In the genomic region with DNA sequence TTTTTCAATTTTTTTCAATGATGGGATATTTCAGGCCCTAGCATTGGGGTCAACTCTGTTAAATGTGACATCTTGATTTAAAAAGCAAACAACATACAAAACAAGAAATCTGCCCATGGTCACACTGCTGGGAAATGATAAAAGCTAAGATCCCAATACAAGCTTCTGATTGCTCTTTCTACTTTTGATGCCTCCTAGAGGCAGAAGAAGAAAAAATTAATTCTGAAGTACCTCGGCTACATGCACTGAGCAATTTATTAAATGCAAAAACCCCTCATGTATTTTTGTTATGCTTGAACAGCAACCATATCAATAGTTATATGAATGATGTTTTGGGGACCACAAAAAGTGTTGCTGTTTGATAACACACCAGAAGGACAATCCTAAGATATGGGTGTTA, we compare ENCODE assay signal across 26 cellular contexts.
DNase-seq lines count a peak whose midpoint lies in the region; ATAC-seq, FAIRE-seq and TF ChIP-seq lines count a peak whose summit lies in the region.
"Had no signal": no experiment of that assay in that cellular context is flagged by ENCODE, and none has a peak within 500 bp of the region (broad histone marks: within the 10 kb centered on the region; RNA-seq: fewer than 3 reads in every experiment).

No MANE protein-coding gene starts in this region.

- H3K9me3 ChIP-seq in liver (ENCODE audit: control insufficient read depth in 4 of 4, low read length in 3 of 4), result peaks cover 0 to 2% (median 0%) of the 10 kb centered on the region in 4 donors
- no peaks in the 10 kb centered on the region for H3K9me3 ChIP-seq in HepG2 (ENCODE audit: low read length)
- no peaks in the 10 kb centered on the region for H3K9me3 ChIP-seq in PC-3 (ENCODE audit: low read length)
- H3K9me3 ChIP-seq: A549, left ventricle myocardium inferior, sigmoid colon, stomach, transverse colon had no signal

- H3K9me2 ChIP-seq in PC-3 (replicated peaks; ENCODE audit: low read length), result no peaks in the 10 kb centered on the region

- CTCF ChIA-PET in HepG2 (lab: Yijun Ruan, JAX; ENCODE audit: low intra/inter-chr PET ratio, low total read pairs) (no interaction called here), PC-3 (lab: Charles Lee) (interaction anchor here (0.7 to 1.3 kb wide), 2 partner anchors 271 kb away, joined by 3 to 4 read pairs; no protein-coding TSS in a partner anchor)

- no peak for TF ChIP-seq POLR2A in HepG2 (IDR thresholded peaks at IDR 0.05; ENCODE audit: insufficient read depth in 1 of 2, low read depth in 2 of 2, low read length in 2 of 2)

- TF ChIP-seq EP300 in HepG2 (IDR thresholded peaks at IDR 0.05; ENCODE audit: low read depth in 2 of 2, low read length in 2 of 2) (no peak), HepG2 (CRISPR knock-in tag; IDR thresholded peaks at IDR 0.05; ENCODE audit: borderline replicate concordance) (no peak)

- no peak overlapping the region for H3K4me2 ChIP-seq in HepG2 (ENCODE audit: low read depth, low read length)
- no peak overlapping the region for H3K4me2 ChIP-seq in PC-3 (ENCODE audit: low read length)
- H3K4me2 ChIP-seq: A549 had no signal

- H3K79me2 ChIP-seq in HepG2 (ENCODE audit: insufficient read depth, low read length) (no peaks in the 10 kb centered on the region), PC-3 (ENCODE audit: low read length) (no peaks in the 10 kb centered on the region)

- H3F3A ChIP-seq in PC-3 (ENCODE audit: low read length, unreplicated experiment), result no peaks in the 10 kb centered on the region

- in situ Hi-C loops in HepG2 (cut with HindIII; ENCODE audit: extremely low pct_ligation_motif_present, low pct_unique_long_range_greater_than_20kb), result no loop called here

- POLR2A ChIA-PET in HepG2 (lab: Yijun Ruan, JAX) (no interaction called here), PC-3 (lab: Charles Lee; ENCODE audit: unreplicated experiment) (no interaction called here)

- intact Hi-C loops in HepG2 (cut with micrococcal nuclease; ENCODE audit: unreplicated experiment) (no loop called here), PC-3 (cut with micrococcal nuclease) (no loop called here), head of caudate nucleus (cut with DNase I) (no loop called here)

- no peaks in the 10 kb centered on the region for H3K4me1 ChIP-seq in liver (ENCODE audit: control insufficient read depth in 4 of 4, insufficient read depth in 4 of 4, low read length in 3 of 4)
- H3K4me1 ChIP-seq in HepG2 (ENCODE audit: insufficient read depth, low read length), result no peaks in the 10 kb centered on the region
- no peaks in the 10 kb centered on the region for H3K4me1 ChIP-seq in PC-3 (ENCODE audit: insufficient read depth, low read length)
- H3K4me1 ChIP-seq: A549, left ventricle myocardium inferior, sigmoid colon, stomach, transverse colon had no signal

- H3K36me3 ChIP-seq in liver (ENCODE audit: control insufficient read depth in 4 of 4, insufficient read depth in 3 of 4, low read depth in 1 of 4, low read length in 3 of 4) (no peaks in the 10 kb centered on the region), HepG2 (replicated peaks in 1 of 2; ENCODE audit: control insufficient read depth in 1 of 2, insufficient read depth in 2 of 2, low read length in 2 of 2) (no peaks in the 10 kb centered on the region), PC-3 (ENCODE audit: low read depth, low read length) (no peaks in the 10 kb centered on the region)
- H3K36me3 ChIP-seq: left ventricle myocardium inferior, sigmoid colon, stomach, transverse colon had no signal

- H3K9ac ChIP-seq in liver (ENCODE audit: low read depth in 1 of 2, low read length in 2 of 2) (no peak overlapping the region), HepG2 (ENCODE audit: insufficient read depth, low read depth, low read length) (no peak overlapping the region), PC-3 (ENCODE audit: low read length) (no peak overlapping the region)

- no peak for DNase-seq in HepG2 (ENCODE audit: low spot score)
- peak; percentile 45 for DNase-seq in PC-3
- DNase-seq in fibroblast of mammary gland (ENCODE audit: low read depth), result no peak
- DNase-seq in DMS 273 (lab: John Stamatoyannopoulos, UW; ENCODE audit: unreplicated experiment), result no peak
- DNase-seq in head of caudate nucleus, result no peak
- DNase-seq in iPS-NIHi7 (ENCODE audit: extremely low spot score), result no peak
- DNase-seq: activated CD8-positive, alpha-beta memory T cell treated with anti-CD3 and anti-CD28 coated beads, Interleukin-2, amount 50 U/mL, for 4 hours; activated naive CD8-positive, alpha-beta T cell treated with anti-CD3 and anti-CD28 coated beads, Interleukin-2, amount 10 ng/mL, durations not matched to agents 7 days and 5 days; C1 segment of cervical spinal cord; Calu3; effector CD8-positive, alpha-beta T cell; GF-D8; Kasumi-1; left ventricle myocardium inferior; NCI-H1105 treated with DMSO at 0.1 percent for 48 hours; NCI-H2029 treated with DMSO at 0.1 percent for 48 hours; NCI-H446 treated with DMSO at 0.1 percent for 48 hours; nephron progenitor cell; sigmoid colon; stimulated activated CD4-positive, alpha-beta T cell treated with anti-CD3 and anti-CD28 coated beads, Interleukin-15, amount 100 ng/mL, for 24 hours; stomach; transverse colon had no signal

- TF ChIP-seq CTCF in liver (IDR thresholded peaks at IDR 0.05; ENCODE audit: low read depth, low read length, missing input control) (no peak), HepG2 (CRISPR knock-in tag; IDR thresholded peaks at IDR 0.05) (no peak), PC-3 (conservative IDR thresholded peaks at IDR 0.05; ENCODE audit: low read depth, low read length) (peak; percentile 59), fibroblast of mammary gland (conservative IDR thresholded peaks at IDR 0.05; ENCODE audit: control insufficient read depth, insufficient read depth, low read depth, low read length) (peak; percentile 22)

- H2AFZ ChIP-seq in HepG2 (ENCODE audit: low read length) (no peak overlapping the region), PC-3 (ENCODE audit: low read length) (no peak overlapping the region)

- H3K27ac ChIP-seq in liver (ENCODE audit: low read depth in 1 of 2, low read length in 2 of 2), result no peak overlapping the region
- H3K27ac ChIP-seq in HepG2 (ENCODE audit: extremely low read length, insufficient read depth, low read length), result no peak overlapping the region
- H3K27ac ChIP-seq in PC-3 (ENCODE audit: low read length), result no peak overlapping the region
- H3K27ac ChIP-seq: A549, left ventricle myocardium inferior, sigmoid colon, stomach, transverse colon, VCaP had no signal

- WGBS in liver, result 84% methylated on average over 1 of the region's 1 CpG
- WGBS in HepG2 (ENCODE audit: low lambda C conversion rate), result 5% methylated on average over 1 of the region's 1 CpG

- ATAC-seq in HepG2, result no peak
- ATAC-seq in PC-3, result no peak
- no peak for ATAC-seq in GM19324 (IDR thresholded peaks at IDR 0.05; ENCODE audit: low FRiP score, unreplicated experiment)
- ATAC-seq: A549 had no signal

- H3K4me3 ChIP-seq in liver (ENCODE audit: low read depth in 1 of 3, low read length in 3 of 3) (no peak overlapping the region), HepG2 (replicated peaks in 1 of 3; ENCODE audit: insufficient read depth in 1 of 3, low read depth in 2 of 3, low read length in 3 of 3) (no peak overlapping the region), PC-3 (ENCODE audit: low read length) (no peak overlapping the region), fibroblast of mammary gland (ENCODE audit: control insufficient read depth, low read depth, low read length) (no peak overlapping the region)
- H3K4me3 ChIP-seq: A549, left ventricle myocardium inferior, sigmoid colon, stomach, transverse colon had no signal

- TF ChIP-seq RAD21 in liver (IDR thresholded peaks at IDR 0.05) (peak; percentile 45 to 54), HepG2 (CRISPR knock-in tag; IDR thresholded peaks at IDR 0.05) (no peak)

- BruUV-seq in HepG2 (replicated peaks; lab: Mats Ljungman, UMichigan) (no TSS peak), PC-3 (replicated peaks; lab: Mats Ljungman, UMichigan) (no TSS peak)

- H4K20me1 ChIP-seq in HepG2 (ENCODE audit: insufficient read depth, low read length) (no peaks in the 10 kb centered on the region), PC-3 (ENCODE audit: low read length) (no peaks in the 10 kb centered on the region)

- H3K27me3 ChIP-seq in liver (ENCODE audit: control insufficient read depth in 4 of 4, insufficient read depth in 4 of 4, low read length in 3 of 4), result peaks cover 0 to 5% (median 0%) of the 10 kb centered on the region in 4 donors
- peaks cover 0 to 21% of the 10 kb centered on the region in 2 experiments; a peak in 3 of 5 replicates for H3K27me3 ChIP-seq in HepG2 (ENCODE audit: control insufficient read depth in 1 of 2, insufficient read depth in 2 of 2, low read length in 2 of 2)
- no peaks in the 10 kb centered on the region for H3K27me3 ChIP-seq in PC-3 (ENCODE audit: low read length)
- H3K27me3 ChIP-seq: sigmoid colon, transverse colon had no signal

- no peak for FAIRE-seq in HepG2 (lab: Jason Lieb, UNC)
- FAIRE-seq: A549 had no signal

TF ChIP-seq in liver, 16 proteins besides CTCF, POLR2A, EP300 and RAD21 (continues in another document):
- no peak for TF ChIP-seq EGR1 (IDR thresholded peaks at IDR 0.05; ENCODE audit: low read depth in 2 of 2)

TF ChIP-seq in HepG2, 621 proteins besides CTCF, POLR2A, EP300 and RAD21:
- no peak for TF ChIP-seq BCL6 (CRISPR knock-in tag; IDR thresholded peaks at IDR 0.05)
TF ChIP-seq in HepG2: peak in this region for 0.

Comparison
In these comparisons a context has a peak if more than half of its experiments do, and no peak if none do; other contexts are left out.
1. CTCF ChIP-seq: peak in PC-3 (single experiment) and fibroblast of mammary gland (single experiment); none in liver (single experiment) and HepG2 (single experiment).